In genomic region chr5:55665065-55665464, GRCh38 we compare ENCODE assay signal across 15 cellular contexts.
"Had no signal": no experiment of that assay in that cellular context is flagged by ENCODE, and none has a peak within 500 bp of the region (broad histone marks: within the 10 kb centered on the region; RNA-seq: fewer than 3 reads in every experiment).

No MANE protein-coding gene starts in this region.

- H3K4me3 Mint-ChIP-seq: activated naive CD8-positive, alpha-beta T cell treated with anti-CD3 and anti-CD28 coated beads for 36 hours; activated T-cell treated with anti-CD3 and anti-CD28 coated beads, Interleukin-2, amount 50 U/mL, for 72 hours; endodermal cell; neural crest cell had no signal

- H3K4me3 ChIP-seq: ovary, tibial nerve had no signal

- DNase-seq: activated CD4-positive, alpha-beta T cell treated with anti-CD3 and anti-CD28 coated beads for 1 hour; activated CD4-positive, alpha-beta T cell treated with anti-CD3 and anti-CD28 coated beads, Interleukin-2, amount 50 U/mL, for 48 hours; activated CD8-positive, alpha-beta memory T cell treated with anti-CD3 and anti-CD28 coated beads, Interleukin-2, amount 50 U/mL, for 4 hours; activated gamma-delta T cell treated with Interleukin-2 at 50 U/mL for 16 hours; activated naive CD8-positive, alpha-beta T cell treated with anti-CD3 and anti-CD28 coated beads for 36 hours; activated T-cell treated with anti-CD3 and anti-CD28 coated beads, Interleukin-2, amount 50 U/mL, for 72 hours; endodermal cell; foreskin melanocyte; kidney; ovary; small intestine; T1000 had no signal

- H3K27ac ChIP-seq: ovary, tibial nerve had no signal

- H3K27ac Mint-ChIP-seq: activated naive CD8-positive, alpha-beta T cell treated with anti-CD3 and anti-CD28 coated beads for 36 hours; activated T-cell treated with anti-CD3 and anti-CD28 coated beads, Interleukin-2, amount 50 U/mL, for 72 hours; endodermal cell had no signal

- H3K9me3 ChIP-seq: ovary, tibial nerve had no signal

- H3K9me3 Mint-ChIP-seq: activated naive CD8-positive, alpha-beta T cell treated with anti-CD3 and anti-CD28 coated beads for 36 hours; activated T-cell treated with anti-CD3 and anti-CD28 coated beads, Interleukin-2, amount 50 U/mL, for 72 hours; neural crest cell had no signal

- H3K27me3 ChIP-seq: ovary, tibial nerve had no signal

- ATAC-seq: activated T-cell treated with anti-CD3 and anti-CD28 coated beads, Interleukin-2, amount 50 U/mL, for 72 hours; esophagus mucosa had no signal

- H3K36me3 ChIP-seq: ovary had no signal

- H3K27me3 Mint-ChIP-seq: activated naive CD8-positive, alpha-beta T cell treated with anti-CD3 and anti-CD28 coated beads for 36 hours had no signal
